Comparison of ENCODE assay signal across 8 cellular contexts in genomic region chr3:142224482-142225072, GRCh38. TPM values are rescaled to one million over a fixed set of nuclear protein-coding genes. Genes with fewer than 3 reads are reported as not detected.
DNase-seq lines count a peak whose midpoint lies in the region; TF ChIP-seq lines count a peak whose summit lies in the region.

No MANE protein-coding gene starts in this region.

- POLR2A ChIA-PET in AG04449 (lab: Yijun Ruan, JAX), result no interaction called here

- H3K4me1 ChIP-seq in breast epithelium (no peaks in the 10 kb centered on the region), mononuclear cell (ENCODE audit: insufficient read depth, low read length) (peaks cover 21% of the 10 kb centered on the region)

- peak overlapping the region; percentile 75 for H3K27ac ChIP-seq in HL-60 (replicated peaks)
- peak overlapping the region; percentile 85 to 87 for H3K27ac ChIP-seq in breast epithelium

- no peaks in the 10 kb centered on the region for H3K27me3 ChIP-seq in HL-60 (ENCODE audit: insufficient read depth, poor library complexity, severe bottlenecking)
- H3K27me3 ChIP-seq in breast epithelium, result no peaks in the 10 kb centered on the region
- no peaks in the 10 kb centered on the region for H3K27me3 ChIP-seq in mononuclear cell (ENCODE audit: insufficient read depth, low read length)

- DNase-seq in AG04449 (ENCODE audit: low read depth, low spot score) (no peak), HL-60 (ENCODE audit: low read depth in 1 of 2, low spot score in 1 of 2) (no peak), breast epithelium (ENCODE audit: low spot score in 2 of 2) (peak; percentile 50 to 59), islet precursor cell (no peak), NOMO-1 treated with DMSO at 0.1 percent for 48 hours (lab: John Stamatoyannopoulos, UW; ENCODE audit: unreplicated experiment) (no peak), 8988T (no peak)
- DNase-seq in central memory CD4-positive, alpha-beta T cell, result no peak

- CTCF ChIA-PET in AG04449 (lab: Yijun Ruan, JAX), result no interaction called here

- intact Hi-C loops in breast epithelium (cut with DNase I; ENCODE audit: low total_unique reads), result no loop called here

- no peak for TF ChIP-seq CTCF in AG04449 (IDR thresholded peaks at IDR 0.05; ENCODE audit: insufficient read depth, low read length, missing control alignments)
- no peak for TF ChIP-seq CTCF in HL-60 (IDR thresholded peaks at IDR 0.05; ENCODE audit: insufficient read depth, low read length)
- TF ChIP-seq CTCF in breast epithelium (IDR thresholded peaks at IDR 0.05), result no peak

- H3K36me3 ChIP-seq in breast epithelium, result no peaks in the 10 kb centered on the region

- H3K9me3 ChIP-seq in breast epithelium, result no peaks in the 10 kb centered on the region
- no peaks in the 10 kb centered on the region for H3K9me3 ChIP-seq in mononuclear cell (ENCODE audit: low read depth, low read length)

- TF ChIP-seq POLR2A in breast epithelium (IDR thresholded peaks at IDR 0.05), result no peak

- H3K4me3 ChIP-seq in AG04449 (ENCODE audit: low read depth, low read length), result peak overlapping the region; percentile 88
- H3K4me3 ChIP-seq in HL-60 (replicated peaks; ENCODE audit: insufficient read depth, low read length), result peak overlapping the region; percentile 87
- peak overlapping the region; percentile 61 to 85 (median 80) for H3K4me3 ChIP-seq in breast epithelium
- H3K4me3 ChIP-seq in mononuclear cell (ENCODE audit: low read length), result peak overlapping the region; percentile 69

RNA-seq across cellular contexts. Expression of gene GK5, which starts 0.8 kb away (rescaled TPM):
- total RNA-seq in breast epithelium (10 to 100 TPM; 18.7 to 56.3 (median 30.2) TPM), mononuclear cell (14.7 TPM)

Comparison
In these comparisons a context has a peak if more than half of its experiments do, and no peak if none do; other contexts are left out.
1. DNase-seq: peak in breast epithelium (2 of 2); none in AG04449 (single experiment), HL-60 (0 of 2), islet precursor cell (single experiment), central memory CD4-positive, alpha-beta T cell (single experiment), NOMO-1 treated with DMSO at 0.1 percent for 48 hours (single experiment) and 8988T (single experiment).
2. Peak in every context shown above with its lines, with median percentiles within 50 percentile points of each other: H3K4me3 ChIP-seq.